1 cellular context compared by ENCODE assay signal in the genomic region with DNA sequence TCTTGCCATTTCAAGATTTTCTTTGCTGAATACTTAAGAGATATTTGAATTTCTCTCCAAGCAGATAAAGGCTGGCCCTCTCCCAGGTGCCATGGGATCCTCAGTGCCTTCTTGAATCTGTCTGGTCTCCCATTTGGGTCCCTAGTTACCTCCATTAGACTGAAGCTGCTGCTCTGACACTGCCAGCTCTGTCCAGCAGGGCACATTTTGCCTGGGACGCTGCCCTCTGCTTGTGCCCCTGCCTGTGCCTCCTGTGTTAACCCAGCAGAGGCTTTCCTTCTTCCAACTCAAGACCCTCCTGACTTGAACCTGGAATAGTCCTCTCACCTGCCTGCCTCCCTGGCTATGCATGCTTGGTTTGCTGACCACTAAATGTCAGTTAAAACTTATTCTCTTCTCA.
TF ChIP-seq lines count a peak whose summit lies in the region.

No MANE protein-coding gene starts in this region.

TF ChIP-seq in GM23338, 12 proteins besides CTCF, POLR2A, EP300 and RAD21 (continued from another document):
- TF ChIP-seq, protein P1, sequence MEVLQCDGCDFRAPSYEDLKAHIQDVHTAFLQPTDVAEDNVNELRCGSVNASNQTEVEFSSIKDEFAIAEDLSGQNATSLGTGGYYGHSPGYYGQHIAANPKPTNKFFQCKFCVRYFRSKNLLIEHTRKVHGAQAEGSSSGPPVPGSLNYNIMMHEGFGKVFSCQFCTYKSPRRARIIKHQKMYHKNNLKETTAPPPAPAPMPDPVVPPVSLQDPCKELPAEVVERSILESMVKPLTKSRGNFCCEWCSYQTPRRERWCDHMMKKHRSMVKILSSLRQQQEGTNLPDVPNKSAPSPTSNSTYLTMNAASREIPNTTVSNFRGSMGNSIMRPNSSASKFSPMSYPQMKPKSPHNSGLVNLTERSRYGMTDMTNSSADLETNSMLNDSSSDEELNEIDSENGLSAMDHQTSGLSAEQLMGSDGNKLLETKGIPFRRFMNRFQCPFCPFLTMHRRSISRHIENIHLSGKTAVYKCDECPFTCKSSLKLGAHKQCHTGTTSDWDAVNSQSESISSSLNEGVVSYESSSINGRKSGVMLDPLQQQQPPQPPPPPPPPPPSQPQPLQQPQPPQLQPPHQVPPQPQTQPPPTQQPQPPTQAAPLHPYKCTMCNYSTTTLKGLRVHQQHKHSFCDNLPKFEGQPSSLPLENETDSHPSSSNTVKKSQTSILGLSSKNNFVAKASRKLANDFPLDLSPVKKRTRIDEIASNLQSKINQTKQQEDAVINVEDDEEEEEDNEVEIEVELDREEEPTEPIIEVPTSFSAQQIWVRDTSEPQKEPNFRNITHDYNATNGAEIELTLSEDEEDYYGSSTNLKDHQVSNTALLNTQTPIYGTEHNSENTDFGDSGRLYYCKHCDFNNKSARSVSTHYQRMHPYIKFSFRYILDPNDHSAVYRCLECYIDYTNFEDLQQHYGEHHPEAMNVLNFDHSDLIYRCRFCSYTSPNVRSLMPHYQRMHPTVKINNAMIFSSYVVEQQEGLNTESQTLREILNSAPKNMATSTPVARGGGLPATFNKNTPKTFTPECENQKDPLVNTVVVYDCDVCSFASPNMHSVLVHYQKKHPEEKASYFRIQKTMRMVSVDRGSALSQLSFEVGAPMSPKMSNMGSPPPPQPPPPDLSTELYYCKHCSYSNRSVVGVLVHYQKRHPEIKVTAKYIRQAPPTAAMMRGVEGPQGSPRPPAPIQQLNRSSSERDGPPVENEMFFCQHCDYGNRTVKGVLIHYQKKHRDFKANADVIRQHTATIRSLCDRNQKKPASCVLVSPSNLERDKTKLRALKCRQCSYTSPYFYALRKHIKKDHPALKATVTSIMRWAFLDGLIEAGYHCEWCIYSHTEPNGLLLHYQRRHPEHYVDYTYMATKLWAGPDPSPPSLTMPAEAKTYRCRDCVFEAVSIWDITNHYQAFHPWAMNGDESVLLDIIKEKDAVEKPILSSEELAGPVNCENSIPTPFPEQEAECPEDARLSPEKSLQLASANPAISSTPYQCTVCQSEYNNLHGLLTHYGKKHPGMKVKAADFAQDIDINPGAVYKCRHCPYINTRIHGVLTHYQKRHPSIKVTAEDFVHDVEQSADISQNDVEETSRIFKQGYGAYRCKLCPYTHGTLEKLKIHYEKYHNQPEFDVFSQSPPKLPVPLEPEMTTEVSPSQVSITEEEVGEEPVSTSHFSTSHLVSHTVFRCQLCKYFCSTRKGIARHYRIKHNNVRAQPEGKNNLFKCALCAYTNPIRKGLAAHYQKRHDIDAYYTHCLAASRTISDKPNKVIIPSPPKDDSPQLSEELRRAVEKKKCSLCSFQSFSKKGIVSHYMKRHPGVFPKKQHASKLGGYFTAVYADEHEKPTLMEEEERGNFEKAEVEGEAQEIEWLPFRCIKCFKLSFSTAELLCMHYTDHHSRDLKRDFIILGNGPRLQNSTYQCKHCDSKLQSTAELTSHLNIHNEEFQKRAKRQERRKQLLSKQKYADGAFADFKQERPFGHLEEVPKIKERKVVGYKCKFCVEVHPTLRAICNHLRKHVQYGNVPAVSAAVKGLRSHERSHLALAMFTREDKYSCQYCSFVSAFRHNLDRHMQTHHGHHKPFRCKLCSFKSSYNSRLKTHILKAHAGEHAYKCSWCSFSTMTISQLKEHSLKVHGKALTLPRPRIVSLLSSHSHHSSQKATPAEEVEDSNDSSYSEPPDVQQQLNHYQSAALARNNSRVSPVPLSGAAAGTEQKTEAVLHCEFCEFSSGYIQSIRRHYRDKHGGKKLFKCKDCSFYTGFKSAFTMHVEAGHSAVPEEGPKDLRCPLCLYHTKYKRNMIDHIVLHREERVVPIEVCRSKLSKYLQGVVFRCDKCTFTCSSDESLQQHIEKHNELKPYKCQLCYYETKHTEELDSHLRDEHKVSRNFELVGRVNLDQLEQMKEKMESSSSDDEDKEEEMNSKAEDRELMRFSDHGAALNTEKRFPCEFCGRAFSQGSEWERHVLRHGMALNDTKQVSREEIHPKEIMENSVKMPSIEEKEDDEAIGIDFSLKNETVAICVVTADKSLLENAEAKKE (CRISPR knock-in tag; IDR thresholded peaks at IDR 0.05) = no peak
- TF ChIP-seq JUNB (IDR thresholded peaks at IDR 0.05; ENCODE audit: unreplicated experiment) = no peak
